ENCODE assay signal across 12 cellular contexts in the genomic region with DNA sequence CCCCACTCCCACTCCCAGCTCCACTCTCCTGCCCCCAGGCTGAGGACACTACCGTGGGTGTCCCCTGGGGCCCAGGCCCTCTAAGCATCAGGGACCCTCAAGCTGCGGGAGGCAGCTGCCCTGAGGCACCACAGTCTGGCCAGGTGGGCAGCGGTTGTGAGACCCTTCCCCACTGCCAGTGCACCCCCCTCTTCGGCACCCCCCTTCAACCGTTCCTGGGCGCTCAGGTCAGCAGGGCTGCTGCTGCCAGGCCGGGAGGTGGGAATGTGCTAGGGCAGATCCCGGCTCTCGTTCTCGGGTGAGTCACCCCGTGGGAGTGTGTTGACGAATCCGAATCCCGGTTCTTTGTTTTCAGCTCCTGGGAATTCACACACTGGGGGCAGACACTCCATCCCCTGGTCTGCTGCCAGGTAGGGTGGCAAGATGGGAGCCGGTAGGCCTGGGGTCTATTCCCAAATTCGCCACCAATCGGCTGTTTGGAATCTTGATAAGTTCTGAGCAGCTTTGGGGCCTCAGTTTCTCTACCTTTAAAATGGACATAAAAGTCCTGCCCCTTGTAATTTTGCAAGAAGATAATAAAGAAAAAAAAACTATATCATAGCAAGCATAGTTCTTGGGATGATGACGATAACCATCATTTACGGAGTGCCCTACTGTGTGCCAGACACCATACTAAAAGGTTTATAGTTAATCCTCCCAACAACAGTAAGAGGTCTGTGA. TPM values are rescaled to one million over a fixed set of nuclear protein-coding genes. Genes with fewer than 3 reads are reported as not detected.
A peak's percentile ranks its signal among the peaks of the same experiment; 100 is the strongest.
DNase-seq lines count a peak whose midpoint lies in the region; ATAC-seq and TF ChIP-seq lines count a peak whose summit lies in the region.
"Had no signal": no experiment of that assay in that cellular context is flagged by ENCODE, and none has a peak within 500 bp of the region (broad histone marks: within the 10 kb centered on the region; RNA-seq: fewer than 3 reads in every experiment).

No MANE protein-coding gene starts in this region.

- TF ChIP-seq CTCF in mammary epithelial cell (conservative IDR thresholded peaks at IDR 0.05 in 1 of 2, IDR thresholded peaks at IDR 0.05 in 1 of 2; ENCODE audit: extremely low read depth in 1 of 2, insufficient read depth in 1 of 2, low read depth in 1 of 2, low read length in 2 of 2) (no peak), left lung (IDR thresholded peaks at IDR 0.05) (no peak)

- no peaks in the 10 kb centered on the region for H3K4me1 Mint-ChIP-seq in naive thymus-derived CD4-positive, alpha-beta T cell
- H3K4me1 Mint-ChIP-seq: activated naive CD8-positive, alpha-beta T cell treated with anti-CD3 and anti-CD28 coated beads for 36 hours; CD4-positive, CD25-positive, alpha-beta regulatory T cell had no signal

- H3K4me3 ChIP-seq in HUES6 (ENCODE audit: low read depth, low read length) (no peak overlapping the region), mammary epithelial cell (replicated peaks in 1 of 3; ENCODE audit: insufficient read depth in 1 of 3, low read depth in 2 of 3, low read length in 3 of 3) (peak overlapping the region; percentile 13 to 52 (median 15)), left lung (no peak overlapping the region)
- H3K4me3 ChIP-seq in naive thymus-derived CD4-positive, alpha-beta T cell (ENCODE audit: low read length): no peak overlapping the region
- H3K4me3 ChIP-seq: esophagus muscularis mucosa had no signal

- H3K27me3 Mint-ChIP-seq in naive thymus-derived CD4-positive, alpha-beta T cell: peaks cover 4 to 16% (median 7%) of the 10 kb centered on the region in 5 donors

- DNase-seq in AG20443 (ENCODE audit: low spot score): peak; percentile 86
- peak; percentile 96 for DNase-seq in mammary epithelial cell
- no peak for DNase-seq in left lung
- no peak for DNase-seq in naive thymus-derived CD4-positive, alpha-beta T cell
- DNase-seq in NCI-H345 (lab: John Stamatoyannopoulos, UW): no peak
- no peak for DNase-seq in NCI-H187 (lab: John Stamatoyannopoulos, UW)
- no peak for DNase-seq in activated CD4-positive, alpha-beta T cell treated with anti-CD3 and anti-CD28 coated beads, Interleukin-2, amount 50 U/mL, for 1 hour
- DNase-seq: activated naive CD8-positive, alpha-beta T cell treated with anti-CD3 and anti-CD28 coated beads for 36 hours; CD4-positive, CD25-positive, alpha-beta regulatory T cell; NCI-H1436 treated with DMSO at 0.1 percent for 48 hours had no signal

- peak overlapping the region; percentile 82 for H2AFZ ChIP-seq in mammary epithelial cell (ENCODE audit: low read depth, low read length)

- H3K27me3 ChIP-seq in HUES6 (ENCODE audit: control insufficient read depth, insufficient read depth, low read length) (no peaks in the 10 kb centered on the region; the same call in 1 of the 2 replicates), mammary epithelial cell (ENCODE audit: insufficient read depth, low read length) (no peaks in the 10 kb centered on the region), left lung (peaks cover 0 to 18% of the 10 kb centered on the region in 2 donors)
- H3K27me3 ChIP-seq in naive thymus-derived CD4-positive, alpha-beta T cell (ENCODE audit: control insufficient read depth in 2 of 2, insufficient read depth in 2 of 2, low read length in 2 of 2): no peaks in the 10 kb centered on the region

- CTCF ChIA-PET in mammary epithelial cell (lab: Charles Lee; ENCODE audit: low non-redundant PET): no interaction called here
- CTCF ChIA-PET in naive thymus-derived CD4-positive, alpha-beta T cell (lab: Charles Lee): no interaction called here

- no peaks in the 10 kb centered on the region for H3K36me3 Mint-ChIP-seq in naive thymus-derived CD4-positive, alpha-beta T cell
- H3K36me3 Mint-ChIP-seq: activated naive CD8-positive, alpha-beta T cell treated with anti-CD3 and anti-CD28 coated beads for 36 hours; CD4-positive, CD25-positive, alpha-beta regulatory T cell had no signal

- H3K36me3 ChIP-seq in HUES6 (ENCODE audit: control insufficient read depth, insufficient read depth, low read length) (no peaks in the 10 kb centered on the region), mammary epithelial cell (ENCODE audit: insufficient read depth, low read length) (no peaks in the 10 kb centered on the region), left lung (no peaks in the 10 kb centered on the region)
- no peaks in the 10 kb centered on the region for H3K36me3 ChIP-seq in naive thymus-derived CD4-positive, alpha-beta T cell (ENCODE audit: control insufficient read depth in 2 of 3, insufficient read depth in 3 of 3, low read length in 3 of 3)
- H3K36me3 ChIP-seq: esophagus muscularis mucosa had no signal

- in situ Hi-C loops in mammary epithelial cell (cut with MboI; ENCODE audit: low sequenced_read_pairs in 2 of 2): no loop called here

- dilution Hi-C loops in mammary epithelial cell (cut with HindIII; ENCODE audit: low sequenced_read_pairs): loop anchor here (5.0 kb wide), 1 partner anchor 92 kb away; no protein-coding TSS in a partner anchor

- TSS peak; percentile 25 for BruUV-seq in mammary epithelial cell (replicated peaks; lab: Mats Ljungman, UMichigan)

- no peaks in the 10 kb centered on the region for H4K20me1 ChIP-seq in mammary epithelial cell (ENCODE audit: insufficient read depth, low read length)

- H3K79me2 ChIP-seq in mammary epithelial cell (ENCODE audit: insufficient read depth, low read length): no peaks in the 10 kb centered on the region

- ATAC-seq in left lung: peak; percentile 27
- no peak for ATAC-seq in naive thymus-derived CD4-positive, alpha-beta T cell

- no peak overlapping the region for H3K9ac ChIP-seq in HUES6 (ENCODE audit: low read length)
- H3K9ac ChIP-seq in mammary epithelial cell (ENCODE audit: insufficient read depth, low read length): peak overlapping the region; percentile 72

- intact Hi-C loops in mammary epithelial cell (cut with micrococcal nuclease): loop anchor here (1.0 kb wide), 1 partner anchor 8 kb away; no protein-coding TSS in a partner anchor
- intact Hi-C loops in left lung (cut with DNase I): no loop called here
- intact Hi-C loops in naive thymus-derived CD4-positive, alpha-beta T cell (cut with micrococcal nuclease): no loop called here

- H3K4me2 ChIP-seq in mammary epithelial cell (ENCODE audit: insufficient read depth, low read depth, low read length): peak overlapping the region; percentile 97

- H3K4me1 ChIP-seq in HUES6 (ENCODE audit: control insufficient read depth, insufficient read depth, low read length) (peaks cover 11% of the 10 kb centered on the region), mammary epithelial cell (ENCODE audit: insufficient read depth, low read length) (peaks cover 25% of the 10 kb centered on the region), left lung (no peaks in the 10 kb centered on the region)
- no peaks in the 10 kb centered on the region for H3K4me1 ChIP-seq in naive thymus-derived CD4-positive, alpha-beta T cell (ENCODE audit: control insufficient read depth in 2 of 2, insufficient read depth in 2 of 2, low read length in 2 of 2)

- WGBS in mammary epithelial cell (ENCODE audit: low coverage, missing lambda C conversion rate): 2% methylated on average over 9 of the region's 19 CpGs

- H3K9me3 ChIP-seq in HUES6 (ENCODE audit: control insufficient read depth, insufficient read depth, low read depth, low read length) (no peaks in the 10 kb centered on the region), mammary epithelial cell (replicated peaks; ENCODE audit: insufficient read depth, low read length) (no peaks in the 10 kb centered on the region), left lung (no peaks in the 10 kb centered on the region)
- H3K9me3 ChIP-seq in naive thymus-derived CD4-positive, alpha-beta T cell (ENCODE audit: control insufficient read depth in 2 of 3, low read length in 3 of 3): no peaks in the 10 kb centered on the region
- H3K9me3 ChIP-seq: esophagus muscularis mucosa had no signal

- H3K27ac ChIP-seq in HUES6 (ENCODE audit: low read depth, low read length): peak overlapping the region; percentile 46; the same call in 1 of the 2 replicates
- peak overlapping the region; percentile 88 for H3K27ac ChIP-seq in mammary epithelial cell (ENCODE audit: insufficient read depth, low read depth, low read length)
- no peak overlapping the region for H3K27ac ChIP-seq in left lung
- H3K27ac ChIP-seq in naive thymus-derived CD4-positive, alpha-beta T cell (ENCODE audit: low read depth, low read length): no peak overlapping the region
- H3K27ac ChIP-seq: esophagus muscularis mucosa had no signal

- H3K9me3 Mint-ChIP-seq in naive thymus-derived CD4-positive, alpha-beta T cell: no peaks in the 10 kb centered on the region
- H3K9me3 Mint-ChIP-seq: activated naive CD8-positive, alpha-beta T cell treated with anti-CD3 and anti-CD28 coated beads for 36 hours; CD4-positive, CD25-positive, alpha-beta regulatory T cell had no signal

- POLR2A ChIA-PET in naive thymus-derived CD4-positive, alpha-beta T cell (lab: Charles Lee): no interaction called here

- no peak overlapping the region for H3K4me3 Mint-ChIP-seq in naive thymus-derived CD4-positive, alpha-beta T cell
- H3K4me3 Mint-ChIP-seq: activated naive CD8-positive, alpha-beta T cell treated with anti-CD3 and anti-CD28 coated beads for 36 hours; CD4-positive, CD25-positive, alpha-beta regulatory T cell had no signal

- no peak overlapping the region for H3K27ac Mint-ChIP-seq in naive thymus-derived CD4-positive, alpha-beta T cell
- H3K27ac Mint-ChIP-seq: activated naive CD8-positive, alpha-beta T cell treated with anti-CD3 and anti-CD28 coated beads for 36 hours had no signal

RNA-seq across cellular contexts. Expression of gene CASZ1, which starts 28.5 kb away (rescaled TPM):
- total RNA-seq in mammary epithelial cell (10 to 100 TPM; 13.0 to 14.1 TPM), left lung (10 to 100 TPM; 41.8 to 44.0 TPM)
- polyA plus RNA-seq in mammary epithelial cell: 4.3 TPM
- polyA minus RNA-seq in mammary epithelial cell: 4.5 TPM
- 10 to 100 TPM in 2 of 5 experiments, 1 to 10 TPM in 3; 5.2 to 15.9 (median 6.0) TPM for total RNA-seq in naive thymus-derived CD4-positive, alpha-beta T cell
- 1 to 10 TPM in 1 of 2 donors, under 1 TPM in 1; 0.33 to 1.1 TPM for polyA plus RNA-seq in naive thymus-derived CD4-positive, alpha-beta T cell

Comparison
In these comparisons a context has a peak if more than half of its experiments do, and no peak if none do; other contexts are left out.
1. DNase-seq: peak in AG20443 (single experiment) and mammary epithelial cell (single experiment); none in left lung (0 of 2), naive thymus-derived CD4-positive, alpha-beta T cell (0 of 9), NCI-H345 (single experiment), NCI-H187 (0 of 2) and activated CD4-positive, alpha-beta T cell treated with anti-CD3 and anti-CD28 coated beads, Interleukin-2, amount 50 U/mL, for 1 hour (single experiment).
2. H3K27ac ChIP-seq: peak in HUES6 (single experiment) and mammary epithelial cell (single experiment); none in left lung (0 of 2) and naive thymus-derived CD4-positive, alpha-beta T cell (single experiment).
3. H3K4me3 ChIP-seq: peak in mammary epithelial cell (3 of 3); none in HUES6 (single experiment), left lung (0 of 2) and naive thymus-derived CD4-positive, alpha-beta T cell (single experiment).